1 cellular context compared by ENCODE assay signal in the genomic region with DNA sequence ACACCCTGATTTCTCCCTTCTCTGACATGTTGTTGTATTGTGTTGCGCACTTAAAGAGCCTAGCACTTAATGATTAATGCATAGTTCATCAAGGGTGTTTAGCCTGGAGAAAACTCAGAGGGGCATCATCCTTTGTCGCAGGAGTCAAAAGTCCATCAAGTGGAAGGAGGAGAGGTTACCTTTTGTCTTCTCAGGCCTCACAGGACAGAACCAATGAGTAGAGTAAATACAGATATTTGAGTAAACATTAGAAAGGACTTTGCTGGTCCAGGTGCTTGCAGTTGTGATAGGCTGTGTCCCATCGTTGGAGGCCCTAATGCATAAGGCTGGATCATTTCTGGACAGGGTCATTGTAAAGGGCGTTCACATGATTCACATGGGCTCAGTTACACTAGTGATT.
TF ChIP-seq lines count a peak whose summit lies in the region.

No MANE protein-coding gene starts in this region.

TF ChIP-seq in HepG2, 621 proteins besides CTCF, POLR2A, EP300 and RAD21 (continued from another document):
- TF ChIP-seq, protein P1, sequence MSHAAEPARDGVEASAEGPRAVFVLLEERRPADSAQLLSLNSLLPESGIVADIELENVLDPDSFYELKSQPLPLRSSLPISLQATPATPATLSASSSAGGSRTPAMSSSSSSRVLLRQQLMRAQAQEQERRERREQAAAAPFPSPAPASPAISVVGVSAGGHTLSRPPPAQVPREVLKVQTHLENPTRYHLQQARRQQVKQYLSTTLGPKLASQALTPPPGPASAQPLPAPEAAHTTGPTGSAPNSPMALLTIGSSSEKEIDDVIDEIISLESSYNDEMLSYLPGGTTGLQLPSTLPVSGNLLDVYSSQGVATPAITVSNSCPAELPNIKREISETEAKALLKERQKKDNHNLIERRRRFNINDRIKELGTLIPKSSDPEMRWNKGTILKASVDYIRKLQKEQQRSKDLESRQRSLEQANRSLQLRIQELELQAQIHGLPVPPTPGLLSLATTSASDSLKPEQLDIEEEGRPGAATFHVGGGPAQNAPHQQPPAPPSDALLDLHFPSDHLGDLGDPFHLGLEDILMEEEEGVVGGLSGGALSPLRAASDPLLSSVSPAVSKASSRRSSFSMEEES (CRISPR knock-in tag; IDR thresholded peaks at IDR 0.05), result 0 out of 2 replicates have a peak, but pooled peaks have one; percentile 28
- TF ChIP-seq EZH2 (conservative IDR thresholded peaks at IDR 0.05; ENCODE audit: low read depth, low read length) (no peak), GABPB1 (CRISPR knock-in tag; IDR thresholded peaks at IDR 0.05) (no peak), SRSF9 (IDR thresholded peaks at IDR 0.05; ENCODE audit: borderline replicate concordance, insufficient read depth, low read depth, low read length, poor library complexity, severe bottlenecking) (no peak), ZNF644 (CRISPR knock-in tag; IDR thresholded peaks at IDR 0.05; ENCODE audit: low read depth) (0 out of 2 replicates have a peak, but pooled peaks have one; percentile 37), ZSCAN31 (CRISPR knock-in tag; IDR thresholded peaks at IDR 0.05; ENCODE audit: low read depth) (0 out of 2 replicates have a peak, but pooled peaks have one; percentile 41), ZNF20 (CRISPR knock-in tag; IDR thresholded peaks at IDR 0.05) (no peak), ZNF44 (CRISPR knock-in tag; IDR thresholded peaks at IDR 0.05) (0 out of 2 replicates have a peak, but pooled peaks have one; percentile 55)
